Comparison of ENCODE assay signal across 9 cellular contexts in the genomic region with DNA sequence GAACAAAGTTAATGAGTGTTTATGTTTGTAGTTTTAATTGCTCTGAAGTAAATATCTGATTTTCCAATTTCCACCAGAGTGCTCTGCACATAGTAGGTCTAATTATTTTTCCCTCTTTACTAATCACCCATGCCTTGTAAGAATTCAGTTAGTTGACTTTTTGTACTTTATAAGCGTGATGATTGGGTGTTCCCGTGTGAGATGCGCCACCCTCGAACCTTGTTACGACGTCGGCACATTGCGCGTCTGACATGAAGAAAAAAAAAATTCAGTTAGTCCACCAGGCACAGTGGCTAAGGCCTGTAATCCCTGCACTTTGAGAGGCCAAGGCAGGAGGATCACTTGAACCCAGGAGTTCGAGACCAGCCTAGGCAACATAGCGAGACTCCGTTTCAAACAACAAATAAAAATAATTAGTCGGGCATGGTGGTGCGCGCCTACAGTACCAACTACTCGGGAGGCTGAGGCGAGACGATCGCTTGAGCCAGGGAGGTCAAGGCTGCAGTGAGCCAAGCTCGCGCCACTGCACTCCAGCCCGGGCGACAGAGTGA. TPM values are rescaled to one million over a fixed set of nuclear protein-coding genes. Genes with fewer than 3 reads are reported as not detected.
DNase-seq lines count a peak whose midpoint lies in the region; ATAC-seq lines count a peak whose summit lies in the region.
"Had no signal": no experiment of that assay in that cellular context is flagged by ENCODE, and none has a peak within 500 bp of the region (broad histone marks: within the 10 kb centered on the region; RNA-seq: fewer than 3 reads in every experiment).

No MANE protein-coding gene starts in this region.

- ATAC-seq in stimulated activated naive CD8-positive, alpha-beta T cell treated with anti-CD3 and anti-CD28 coated beads, Interleukin-15, amount 100 ng/mL, for 72 hours = peak; percentile 0

- peak overlapping the region; percentile 96 for H3K4me3 Mint-ChIP-seq in activated CD4-positive, alpha-beta memory T cell treated with anti-CD3 and anti-CD28 coated beads for 36 hours
- H3K4me3 Mint-ChIP-seq in stimulated activated naive CD8-positive, alpha-beta T cell treated with anti-CD3 and anti-CD28 coated beads, Interleukin-15, amount 100 ng/mL, for 72 hours = peak overlapping the region; percentile 89 to 91

- H3K9ac ChIP-seq in iPS-15b (ENCODE audit: low read depth, low read length) = no peak overlapping the region

- no peaks in the 10 kb centered on the region for H3K27me3 Mint-ChIP-seq in activated CD4-positive, alpha-beta memory T cell treated with anti-CD3 and anti-CD28 coated beads for 36 hours
- H3K27me3 Mint-ChIP-seq in stimulated activated naive CD8-positive, alpha-beta T cell treated with anti-CD3 and anti-CD28 coated beads, Interleukin-15, amount 100 ng/mL, for 72 hours = no peaks in the 10 kb centered on the region

- intact Hi-C loops in activated CD4-positive, alpha-beta memory T cell treated with anti-CD3 and anti-CD28 coated beads for 36 hours (cut with micrococcal nuclease) = loop anchor here (1.0 kb wide), 1 partner anchor 26 kb away; a partner anchor contains a TSS

- peaks cover 20% of the 10 kb centered on the region for H3K4me1 Mint-ChIP-seq in activated CD4-positive, alpha-beta memory T cell treated with anti-CD3 and anti-CD28 coated beads for 36 hours (ENCODE audit: low read depth)
- H3K4me1 Mint-ChIP-seq in stimulated activated naive CD8-positive, alpha-beta T cell treated with anti-CD3 and anti-CD28 coated beads, Interleukin-15, amount 100 ng/mL, for 72 hours = peaks cover 35% of the 10 kb centered on the region

- H3K36me3 Mint-ChIP-seq in activated CD4-positive, alpha-beta memory T cell treated with anti-CD3 and anti-CD28 coated beads for 36 hours = peaks cover 22% of the 10 kb centered on the region

- no peaks in the 10 kb centered on the region for H3K36me3 ChIP-seq in iPS-15b (ENCODE audit: control insufficient read depth, insufficient read depth, low read length)

- no peaks in the 10 kb centered on the region for H3K27me3 ChIP-seq in iPS-15b (ENCODE audit: control insufficient read depth, insufficient read depth, low read length)

- POLR2A ChIA-PET in activated CD4-positive, alpha-beta memory T cell treated with anti-CD3 and anti-CD28 coated beads for 36 hours (lab: Charles Lee) = interaction anchor here (0.6 to 1.4 kb wide), 9 partner anchors 25 to 179 kb away, joined by 3 to 10 read pairs (median 5); a partner anchor contains a TSS

- no peaks in the 10 kb centered on the region for H3K4me1 ChIP-seq in iPS-15b (ENCODE audit: control insufficient read depth, insufficient read depth, low read length)

- CTCF ChIA-PET in activated CD4-positive, alpha-beta memory T cell treated with anti-CD3 and anti-CD28 coated beads for 36 hours (lab: Charles Lee) = interaction anchor here (1.0 to 1.3 kb wide), 5 partner anchors 22 to 180 kb away, joined by 3 to 5 read pairs (median 4); a partner anchor contains a TSS

- DNase-seq in NCI-H146 (lab: John Stamatoyannopoulos, UW) (peak; percentile 31), NCI-H146 treated with DMSO at 0.1 percent for 48 hours (lab: John Stamatoyannopoulos, UW; ENCODE audit: unreplicated experiment) (no peak), NCI-H510A treated with DMSO at 0.1 percent for 48 hours (lab: John Stamatoyannopoulos, UW) (no peak), NCI-H187 treated with DMSO at 0.1 percent for 48 hours (lab: John Stamatoyannopoulos, UW) (no peak)
- no peak for DNase-seq in activated CD4-positive, alpha-beta memory T cell treated with anti-CD3 and anti-CD28 coated beads for 36 hours
- no peak for DNase-seq in stimulated activated naive CD8-positive, alpha-beta T cell treated with anti-CD3 and anti-CD28 coated beads, Interleukin-15, amount 100 ng/mL, for 72 hours
- DNase-seq in stimulated activated naive CD4-positive, alpha-beta T cell treated with Interleukin-2 at 50 U/mL for 16 hours (lab: John Stamatoyannopoulos, UW) = no peak

- H3K27ac Mint-ChIP-seq in activated CD4-positive, alpha-beta memory T cell treated with anti-CD3 and anti-CD28 coated beads for 36 hours = peak overlapping the region; percentile 83
- peak overlapping the region; percentile 19 to 98 for H3K27ac Mint-ChIP-seq in stimulated activated naive CD8-positive, alpha-beta T cell treated with anti-CD3 and anti-CD28 coated beads, Interleukin-15, amount 100 ng/mL, for 72 hours

- H3K9me3 ChIP-seq in iPS-15b (ENCODE audit: control insufficient read depth, insufficient read depth, low read length) = no peaks in the 10 kb centered on the region

- no peaks in the 10 kb centered on the region for H3K9me3 Mint-ChIP-seq in activated CD4-positive, alpha-beta memory T cell treated with anti-CD3 and anti-CD28 coated beads for 36 hours
- H3K9me3 Mint-ChIP-seq in stimulated activated naive CD8-positive, alpha-beta T cell treated with anti-CD3 and anti-CD28 coated beads, Interleukin-15, amount 100 ng/mL, for 72 hours = no peaks in the 10 kb centered on the region

- H3K4me3 ChIP-seq in iPS-15b (ENCODE audit: low read depth, low read length) = peak overlapping the region; percentile 83

RNA-seq across cellular contexts. Expression of a gene that starts 0.5 kb away (rescaled TPM):
- total RNA-seq in activated CD4-positive, alpha-beta memory T cell treated with anti-CD3 and anti-CD28 coated beads for 36 hours = 10 to 100 TPM; 47.0 to 51.3 TPM

RNA-seq across cellular contexts. Expression of a gene that starts 23.6 kb away (rescaled TPM):
- 1 to 10 TPM; 7.3 to 8.3 TPM for total RNA-seq in activated CD4-positive, alpha-beta memory T cell treated with anti-CD3 and anti-CD28 coated beads for 36 hours

RNA-seq across cellular contexts. Expression of a gene that starts 25.6 kb away (rescaled TPM):
- 10 to 100 TPM; 70.3 to 76.1 TPM for total RNA-seq in activated CD4-positive, alpha-beta memory T cell treated with anti-CD3 and anti-CD28 coated beads for 36 hours

RNA-seq across cellular contexts. Expression of a gene that starts 33.0 kb away (rescaled TPM):
- not detected for total RNA-seq in activated CD4-positive, alpha-beta memory T cell treated with anti-CD3 and anti-CD28 coated beads for 36 hours
- total RNA-seq: left colon had no signal
